20 cellular contexts compared by ENCODE assay signal in the genomic region with DNA sequence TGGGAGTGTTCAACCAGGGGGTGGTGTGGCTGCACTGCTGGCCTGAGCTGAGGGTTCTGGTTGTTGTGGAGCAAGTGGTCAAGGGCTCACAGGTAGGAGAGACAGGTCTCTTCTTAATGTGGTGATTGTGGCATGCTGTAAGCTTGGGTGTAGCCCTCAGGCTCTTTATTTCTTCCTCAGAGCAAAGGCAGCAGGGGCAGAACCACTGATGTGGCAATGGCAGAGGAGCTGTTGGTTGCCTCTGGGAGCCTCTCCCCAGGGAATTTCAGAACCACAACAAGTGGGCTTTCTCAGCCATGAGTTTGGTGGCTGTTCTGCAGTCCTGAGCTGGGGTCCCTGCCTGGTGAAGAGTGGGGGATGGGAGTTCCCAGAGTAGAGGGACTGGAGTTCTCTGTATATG.
DNase-seq lines count a peak whose midpoint lies in the region; ATAC-seq, FAIRE-seq and TF ChIP-seq lines count a peak whose summit lies in the region.
"Had no signal": no experiment of that assay in that cellular context is flagged by ENCODE, and none has a peak within 500 bp of the region (broad histone marks: within the 10 kb centered on the region; RNA-seq: fewer than 3 reads in every experiment).

No MANE protein-coding gene starts in this region.

- H3K27ac ChIP-seq in GM12878 (ENCODE audit: control insufficient read depth, insufficient read depth) (no peak overlapping the region), gastrocnemius medialis (no peak overlapping the region), aorta (ENCODE audit: low read depth in 1 of 2, low read length in 2 of 2) (no peak overlapping the region)
- H3K27ac ChIP-seq: SJSA1 had no signal

- ATAC-seq in GM18868 (IDR thresholded peaks at IDR 0.05; ENCODE audit: unreplicated experiment) (peak; percentile 9), GM12878 (no peak; the same call in 2 of the 3 replicates), gastrocnemius medialis (no peak), GM21786 (IDR thresholded peaks at IDR 0.05; ENCODE audit: unreplicated experiment) (no peak), aorta (ENCODE audit: low FRiP score) (no peak)

- RAD21 ChIA-PET in GM12878 (lab: Charles Lee; ENCODE audit: unreplicated experiment): interaction anchor here (1.0 to 3.9 kb wide), 5 partner anchors 261 to 1627 kb away, joined by 3 to 20 read pairs (median 4); no protein-coding TSS in a partner anchor

- no peak overlapping the region for H3K4me2 ChIP-seq in GM12878 (ENCODE audit: control insufficient read depth, insufficient read depth)

- intact Hi-C loops in GM12878 (cut with micrococcal nuclease; ENCODE audit: unreplicated experiment) (loop anchor here (2.0 to 5.0 kb wide), 2 partner anchors 260 to 1418 kb away; no protein-coding TSS in a partner anchor), gastrocnemius medialis (cut with DNase I; ENCODE audit: low total_unique reads) (no loop called here), aorta (cut with DNase I) (no loop called here)

- CTCF ChIA-PET in GM12878 (lab: Yijun Ruan, JAX): interaction anchor here (0.6 to 3.9 kb wide), 12 partner anchors 10 to 1627 kb away, joined by 3 to 42 read pairs (median 4); no protein-coding TSS in a partner anchor

- H2AFZ ChIP-seq in GM12878 (ENCODE audit: control insufficient read depth, low read depth, low read length): no peak overlapping the region

- H3K36me3 ChIP-seq in GM12878 (ENCODE audit: control insufficient read depth in 2 of 2, insufficient read depth in 2 of 2, low read length in 1 of 2): no peaks in the 10 kb centered on the region
- no peaks in the 10 kb centered on the region for H3K36me3 ChIP-seq in gastrocnemius medialis
- no peaks in the 10 kb centered on the region for H3K36me3 ChIP-seq in aorta (ENCODE audit: control insufficient read depth in 1 of 2, insufficient read depth in 2 of 2, low read length in 1 of 2)
- H3K36me3 ChIP-seq: SJSA1 had no signal

- H3K4me1 ChIP-seq in GM12878 (ENCODE audit: control insufficient read depth, insufficient read depth, low read length) (no peaks in the 10 kb centered on the region), gastrocnemius medialis (no peaks in the 10 kb centered on the region), aorta (ENCODE audit: control insufficient read depth in 1 of 2, insufficient read depth in 2 of 2, low read length in 2 of 2) (no peaks in the 10 kb centered on the region)
- H3K4me1 ChIP-seq: SJSA1 had no signal

- no peaks in the 10 kb centered on the region for H3K79me2 ChIP-seq in GM12878 (ENCODE audit: control insufficient read depth, insufficient read depth, low read length)

- peak; percentile 35 for DNase-seq in NB4 (ENCODE audit: low read depth)
- DNase-seq in GM12878 (ENCODE audit: low read depth, low spot score): no peak
- no peak for DNase-seq in gastrocnemius medialis
- no peak for DNase-seq in NCI-H345 (lab: John Stamatoyannopoulos, UW)
- DNase-seq in aorta: no peak
- DNase-seq: CD4-positive, CD25-positive, alpha-beta regulatory T cell; DMS153; NCI-H1092; NCI-H187; NCI-H2081 treated with DMSO at 0.1 percent for 48 hours; NCI-H2171 treated with DMSO at 0.1 percent for 48 hours; NCI-H524 treated with DMSO at 0.1 percent for 48 hours; Right ventricle myocardium superior; RPMI8226; T-helper 2 cell had no signal

- POLR2A ChIA-PET in GM12878 (lab: Charles Lee): no interaction called here

- no TSS peak for BruUV-seq in GM12878 (replicated peaks; lab: Mats Ljungman, UMichigan)

- no peaks in the 10 kb centered on the region for H4K20me1 ChIP-seq in GM12878 (ENCODE audit: control insufficient read depth, insufficient read depth)

- in situ Hi-C loops in GM12878 (cut with MboI): no loop called here
- in situ Hi-C loops in gastrocnemius medialis (cut with MboI; ENCODE audit: low sequenced_read_pairs in 4 of 4): no loop called here

- no peak overlapping the region for H3K9ac ChIP-seq in GM12878 (ENCODE audit: control insufficient read depth, insufficient read depth, low read length)

- no peak for TF ChIP-seq POLR2A in NB4 (IDR thresholded peaks at IDR 0.05; ENCODE audit: extremely low read depth, insufficient read length)
- TF ChIP-seq POLR2A in GM12878 (IDR thresholded peaks at IDR 0.05; ENCODE audit: low read depth, low read length): no peak
- TF ChIP-seq POLR2A in gastrocnemius medialis (IDR thresholded peaks at IDR 0.05): no peak

- SMC1A ChIA-PET in GM12878 (lab: Charles Lee; ENCODE audit: uncharacterized antibody, unreplicated experiment): interaction anchor here (0.6 to 2.6 kb wide), 10 partner anchors 12 to 1543 kb away, joined by 3 to 11 read pairs (median 3); no protein-coding TSS in a partner anchor

- TF ChIP-seq CTCF in NB4 (IDR thresholded peaks at IDR 0.05; ENCODE audit: low read depth, low read length) (no peak), GM12878 (IDR thresholded peaks at IDR 0.05 in 2 of 3, conservative IDR thresholded peaks at IDR 0.05 in 1 of 3; ENCODE audit: control insufficient read depth in 2 of 3, extremely low read depth in 1 of 3, insufficient read depth in 1 of 3, low read depth in 3 of 3, low read length in 3 of 3) (no peak), gastrocnemius medialis (IDR thresholded peaks at IDR 0.05 in 4 of 5, conservative IDR thresholded peaks at IDR 0.05 in 1 of 5) (no peak)

- H3K4me3 ChIP-seq in NB4 (ENCODE audit: low read depth, low read length) (no peak overlapping the region), GM12878 (no peak overlapping the region), gastrocnemius medialis (no peak overlapping the region), aorta (ENCODE audit: low read length in 2 of 2) (no peak overlapping the region)
- H3K4me3 ChIP-seq: SJSA1 had no signal

- no peaks in the 10 kb centered on the region for H3K9me3 ChIP-seq in GM12878 (replicated peaks; ENCODE audit: control insufficient read depth, insufficient read depth, low read length)
- H3K9me3 ChIP-seq in gastrocnemius medialis: no peaks in the 10 kb centered on the region
- no peaks in the 10 kb centered on the region for H3K9me3 ChIP-seq in aorta (ENCODE audit: control insufficient read depth, low read length)
- H3K9me3 ChIP-seq: SJSA1 had no signal

- FAIRE-seq in GM12878 (lab: Jason Lieb, UNC): no peak
- FAIRE-seq: GM18507, H54 had no signal

- no peak for TF ChIP-seq RAD21 in GM12878 (IDR thresholded peaks at IDR 0.05; ENCODE audit: insufficient read depth, low read depth, low read length)

- TF ChIP-seq EP300 in GM12878 (IDR thresholded peaks at IDR 0.05; ENCODE audit: borderline replicate concordance in 1 of 2, control insufficient read depth in 1 of 2, low read depth in 2 of 2, low read length in 2 of 2): no peak

- no peaks in the 10 kb centered on the region for H3K27me3 ChIP-seq in GM12878 (replicated peaks in 1 of 2; ENCODE audit: control insufficient read depth in 2 of 2, insufficient read depth in 2 of 2, low read length in 1 of 2)
- H3K27me3 ChIP-seq in gastrocnemius medialis: no peaks in the 10 kb centered on the region
- no peaks in the 10 kb centered on the region for H3K27me3 ChIP-seq in aorta (ENCODE audit: control insufficient read depth in 1 of 2, insufficient read depth in 2 of 2, low read length in 1 of 2)
- H3K27me3 ChIP-seq: SJSA1 had no signal

TF ChIP-seq in GM12878, 131 proteins besides CTCF, POLR2A, EP300 and RAD21:
- TF ChIP-seq KAT2A (conservative IDR thresholded peaks at IDR 0.05; ENCODE audit: control insufficient read depth, low read depth, low read length) (no peak), MEF2B (IDR thresholded peaks at IDR 0.05; ENCODE audit: partially characterized antibody, poor library complexity, severe bottlenecking) (peak; percentile 36)
